In the genomic region with DNA sequence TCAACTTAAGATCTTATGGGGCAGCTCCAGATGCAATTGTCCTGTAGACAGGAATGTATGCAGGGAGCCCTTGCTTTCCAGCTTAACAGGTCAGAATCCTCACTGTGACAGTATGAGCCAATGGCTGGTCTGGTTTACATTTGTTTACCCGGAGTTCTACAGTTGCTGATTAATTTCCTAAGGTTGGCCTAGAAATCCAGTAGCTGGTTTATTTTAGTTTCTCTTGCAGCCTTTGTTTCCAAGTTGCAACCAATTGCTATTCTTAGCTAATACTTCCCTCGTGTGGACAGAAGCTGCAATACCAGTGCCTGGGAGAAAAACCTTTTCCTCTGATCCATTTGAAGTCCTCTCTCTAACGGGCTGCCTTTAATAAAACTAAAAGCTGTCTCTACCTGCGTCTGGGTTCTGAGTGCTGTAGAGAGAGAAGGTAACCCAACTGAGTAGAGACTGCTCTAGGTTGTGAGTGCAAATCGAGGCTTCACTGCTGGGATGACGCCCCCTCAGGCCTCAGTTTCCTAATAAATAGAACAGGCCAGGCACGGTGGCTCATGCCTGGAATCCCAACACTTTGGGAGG, we compare ENCODE assay signal across 8 cellular contexts. TPM values are rescaled to one million over a fixed set of nuclear protein-coding genes. Genes with fewer than 3 reads are reported as not detected.
DNase-seq lines count a peak whose midpoint lies in the region; ATAC-seq and TF ChIP-seq lines count a peak whose summit lies in the region.

No MANE protein-coding gene starts in this region.

- ATAC-seq in CD4-positive, CD25-positive, alpha-beta regulatory T cell (ENCODE audit: low read depth in 2 of 2): no peak
- peak; percentile 87 for ATAC-seq in GM23338
- no peak for ATAC-seq in GM18517 (IDR thresholded peaks at IDR 0.05; ENCODE audit: unreplicated experiment)

- no peak overlapping the region for H3K4me2 ChIP-seq in GM23338

- no peaks in the 10 kb centered on the region for H4K20me1 ChIP-seq in GM23338 (replicated peaks; ENCODE audit: insufficient read depth)

- H3K27ac ChIP-seq in CD4-positive, CD25-positive, alpha-beta regulatory T cell (ENCODE audit: insufficient read depth, low read length, poor library complexity, severe bottlenecking): no peak overlapping the region
- H3K27ac ChIP-seq in GM23338 (ENCODE audit: low read depth) (no peak overlapping the region), esophagus squamous epithelium (no peak overlapping the region)

- no peaks in the 10 kb centered on the region for H3K4me1 Mint-ChIP-seq in CD4-positive, CD25-positive, alpha-beta regulatory T cell
- H3K4me1 Mint-ChIP-seq in GM23338 (peaks cover 3% of the 10 kb centered on the region; the same call in 2 of the 3 replicates), nephron progenitor cell (peaks cover 12% of the 10 kb centered on the region)

- no peaks in the 10 kb centered on the region for H3K9me3 Mint-ChIP-seq in CD4-positive, CD25-positive, alpha-beta regulatory T cell
- H3K9me3 Mint-ChIP-seq in GM23338 (no peaks in the 10 kb centered on the region), nephron progenitor cell (no peaks in the 10 kb centered on the region)

- TF ChIP-seq CTCF in GM23338 (conservative IDR thresholded peaks at IDR 0.05; ENCODE audit: low read depth in 2 of 2): peak; percentile 83 to 96
- peak; percentile 82 for TF ChIP-seq CTCF in WI38 (IDR thresholded peaks at IDR 0.05; ENCODE audit: low read depth, low read length)
- peak; percentile 39 to 87 (median 75) for TF ChIP-seq CTCF in esophagus squamous epithelium (IDR thresholded peaks at IDR 0.05)
- peak; percentile 82 for TF ChIP-seq CTCF in nephron progenitor cell (IDR thresholded peaks at IDR 0.05)

- no peaks in the 10 kb centered on the region for H3K4me1 ChIP-seq in CD4-positive, CD25-positive, alpha-beta regulatory T cell (ENCODE audit: control insufficient read depth, insufficient read depth, low read length, poor library complexity, severe bottlenecking)
- H3K4me1 ChIP-seq in GM23338 (ENCODE audit: insufficient read depth) (no peaks in the 10 kb centered on the region), esophagus squamous epithelium (no peaks in the 10 kb centered on the region)

- H3K9me2 ChIP-seq in GM23338 (ENCODE audit: insufficient read depth): no peaks in the 10 kb centered on the region; the same call in 1 of the 2 replicates

- TF ChIP-seq POLR2A in esophagus squamous epithelium (IDR thresholded peaks at IDR 0.05): no peak

- no peaks in the 10 kb centered on the region for H3K36me3 ChIP-seq in CD4-positive, CD25-positive, alpha-beta regulatory T cell (ENCODE audit: control insufficient read depth, insufficient read depth, low read length)
- H3K36me3 ChIP-seq in GM23338 (ENCODE audit: insufficient read depth): no peaks in the 10 kb centered on the region
- no peaks in the 10 kb centered on the region for H3K36me3 ChIP-seq in esophagus squamous epithelium

- H3K36me3 Mint-ChIP-seq in CD4-positive, CD25-positive, alpha-beta regulatory T cell: no peaks in the 10 kb centered on the region
- H3K36me3 Mint-ChIP-seq in GM23338 (ENCODE audit: low read depth): no peaks in the 10 kb centered on the region
- H3K36me3 Mint-ChIP-seq in nephron progenitor cell (ENCODE audit: low read depth): peaks cover 2% of the 10 kb centered on the region

- no peaks in the 10 kb centered on the region for H3K27me3 ChIP-seq in CD4-positive, CD25-positive, alpha-beta regulatory T cell (ENCODE audit: control insufficient read depth, insufficient read depth, low read length)
- H3K27me3 ChIP-seq in GM23338 (ENCODE audit: insufficient read depth) (no peaks in the 10 kb centered on the region), esophagus squamous epithelium (no peaks in the 10 kb centered on the region)

- no peaks in the 10 kb centered on the region for H3K27me3 Mint-ChIP-seq in CD4-positive, CD25-positive, alpha-beta regulatory T cell
- H3K27me3 Mint-ChIP-seq in GM23338 (ENCODE audit: insufficient read depth, low read depth, poor library complexity) (peaks cover 4% of the 10 kb centered on the region), nephron progenitor cell (ENCODE audit: low read depth, poor library complexity) (no peaks in the 10 kb centered on the region)

- no peaks in the 10 kb centered on the region for H3K79me2 ChIP-seq in GM23338 (replicated peaks; ENCODE audit: insufficient read depth)

- H3K4me3 ChIP-seq in CD4-positive, CD25-positive, alpha-beta regulatory T cell (ENCODE audit: low read depth, low read length): no peak overlapping the region
- H3K4me3 ChIP-seq in GM23338 (no peak overlapping the region), WI38 (ENCODE audit: low read depth, low read length) (no peak overlapping the region), esophagus squamous epithelium (no peak overlapping the region)

- no peaks in the 10 kb centered on the region for H3K9me3 ChIP-seq in CD4-positive, CD25-positive, alpha-beta regulatory T cell (ENCODE audit: control insufficient read depth in 2 of 2, low read length in 2 of 2)
- no peaks in the 10 kb centered on the region for H3K9me3 ChIP-seq in esophagus squamous epithelium

- no peak overlapping the region for H3K27ac Mint-ChIP-seq in CD4-positive, CD25-positive, alpha-beta regulatory T cell
- H3K27ac Mint-ChIP-seq in GM23338: peak overlapping the region; percentile 83; the same call in 1 of the 2 replicates
- no peak overlapping the region for H3K27ac Mint-ChIP-seq in nephron progenitor cell

- DNase-seq in CD4-positive, CD25-positive, alpha-beta regulatory T cell: peak in 2 of 3 donors; percentile 18 to 58
- DNase-seq in GM23338 (ENCODE audit: low spot score) (peak; percentile 90), NCI-H2196 (lab: John Stamatoyannopoulos, UW; ENCODE audit: unreplicated experiment) (peak; percentile 80), esophagus squamous epithelium (lab: John Stamatoyannopoulos, UW) (no peak), nephron progenitor cell (peak; percentile 37)
- DNase-seq in activated effector memory CD4-positive, alpha-beta T cell treated with anti-CD3 and anti-CD28 coated beads, Interleukin-2, amount 50 U/mL, for 16 hours: no peak

- H3F3A ChIP-seq in GM23338 (replicated peaks; ENCODE audit: low read depth): no peaks in the 10 kb centered on the region

- intact Hi-C loops in esophagus squamous epithelium (cut with DNase I): loop anchor here (10.0 kb wide), 1 partner anchor 313 kb away; no protein-coding TSS in a partner anchor

- WGBS in esophagus squamous epithelium, 2 donors: 0 to 33% methylated on average over 3 to 6 of the region's 7 CpGs

- H2AFZ ChIP-seq in GM23338: peak overlapping the region; percentile 34; the same call in 1 of the 2 replicates

- H3K4me3 Mint-ChIP-seq in CD4-positive, CD25-positive, alpha-beta regulatory T cell: no peak overlapping the region
- H3K4me3 Mint-ChIP-seq in GM23338 (no peak overlapping the region), nephron progenitor cell (no peak overlapping the region)

TF ChIP-seq in GM23338, 12 proteins besides CTCF, POLR2A, EP300 and RAD21:
- TF ChIP-seq CREB1 (CRISPR knock-in tag; IDR thresholded peaks at IDR 0.05; ENCODE audit: low read depth): no peak
- TF ChIP-seq, protein P1, sequence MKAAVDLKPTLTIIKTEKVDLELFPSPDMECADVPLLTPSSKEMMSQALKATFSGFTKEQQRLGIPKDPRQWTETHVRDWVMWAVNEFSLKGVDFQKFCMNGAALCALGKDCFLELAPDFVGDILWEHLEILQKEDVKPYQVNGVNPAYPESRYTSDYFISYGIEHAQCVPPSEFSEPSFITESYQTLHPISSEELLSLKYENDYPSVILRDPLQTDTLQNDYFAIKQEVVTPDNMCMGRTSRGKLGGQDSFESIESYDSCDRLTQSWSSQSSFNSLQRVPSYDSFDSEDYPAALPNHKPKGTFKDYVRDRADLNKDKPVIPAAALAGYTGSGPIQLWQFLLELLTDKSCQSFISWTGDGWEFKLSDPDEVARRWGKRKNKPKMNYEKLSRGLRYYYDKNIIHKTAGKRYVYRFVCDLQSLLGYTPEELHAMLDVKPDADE (IDR thresholded peaks at IDR 0.05): no peak
TF ChIP-seq in GM23338: peak in this region for 0.

RNA-seq across cellular contexts. Expression of gene ZNF217, which starts 45.9 kb away (rescaled TPM):
- 70.9 TPM for total RNA-seq in CD4-positive, CD25-positive, alpha-beta regulatory T cell
- polyA plus RNA-seq in CD4-positive, CD25-positive, alpha-beta regulatory T cell: 10 to 100 TPM; 15.6 to 28.6 (median 17.5) TPM
- 76.7 and 78.0 TPM in 2 replicates for total RNA-seq in GM23338 (2014; rRNA removed; shearing (Covaris generic))
- 30.8 and 32.8 TPM in 2 replicates for polyA plus RNA-seq in GM23338 (2016; fragmentation: Nextera tagmentation; extraction: Ambion mirVana)
- total RNA-seq in esophagus squamous epithelium: 10 to 100 TPM; 20.7 to 27.5 (median 22.2) TPM

Comparison
In these comparisons a context has a peak if more than half of its experiments do, and no peak if none do; other contexts are left out.
1. DNase-seq: peak in CD4-positive, CD25-positive, alpha-beta regulatory T cell (2 of 3), GM23338 (single experiment), NCI-H2196 (single experiment) and nephron progenitor cell (single experiment); none in esophagus squamous epithelium (single experiment) and activated effector memory CD4-positive, alpha-beta T cell treated with anti-CD3 and anti-CD28 coated beads, Interleukin-2, amount 50 U/mL, for 16 hours (single experiment).
2. Peak in every context shown above with its lines, with median percentiles within 50 percentile points of each other: CTCF ChIP-seq.